In genomic region chr5:78773655-78774054, GRCh38 we compare ENCODE assay signal across 25 cellular contexts.
"Had no signal": no experiment of that assay in that cellular context is flagged by ENCODE, and none has a peak within 500 bp of the region (broad histone marks: within the 10 kb centered on the region; RNA-seq: fewer than 3 reads in every experiment).

No MANE protein-coding gene starts in this region.

- H3K9ac ChIP-seq: parathyroid adenoma had no signal

- H3K4me1 ChIP-seq: colonic mucosa, parathyroid adenoma, prostate gland, testis, tibial nerve, upper lobe of right lung had no signal

- ATAC-seq: heart left ventricle; left colon; left ventricle myocardium superior; mucosa of descending colon; naive thymus-derived CD8-positive, alpha-beta T cell; sciatic nerve; stimulated activated memory B cell treated with anti-CD40 and anti-IgM and Interleukin-4, amounts not matched to agents 10 μg/mL and 1 μg/mL and 100 μg/mL, for 72 hours; stimulated activated naive CD8-positive, alpha-beta T cell treated with anti-CD3 and anti-CD28 coated beads, Interleukin-15, amount 100 ng/mL, for 72 hours; upper lobe of right lung had no signal

- FAIRE-seq: frontal cortex had no signal

- H3K4me3 ChIP-seq: colonic mucosa, heart left ventricle, lung, mucosa of descending colon, prostate gland, spleen, testis, tibial nerve, upper lobe of right lung, vagina had no signal

- H3K27ac ChIP-seq: colonic mucosa, heart left ventricle, parathyroid adenoma, prostate gland, spleen, testis, tibial nerve, upper lobe of right lung, vagina had no signal

- H3K4me3 Mint-ChIP-seq: naive thymus-derived CD8-positive, alpha-beta T cell; stimulated activated memory B cell treated with anti-CD40 and anti-IgM and Interleukin-4, amounts not matched to agents 10 μg/mL and 1 μg/mL and 100 μg/mL, for 72 hours; stimulated activated naive CD8-positive, alpha-beta T cell treated with anti-CD3 and anti-CD28 coated beads, Interleukin-15, amount 100 ng/mL, for 72 hours had no signal

- H3K9me3 ChIP-seq: colonic mucosa, mucosa of descending colon, prostate gland, testis, tibial nerve, upper lobe of right lung, vagina had no signal

- H2AFZ ChIP-seq: parathyroid adenoma had no signal

- H3K79me2 ChIP-seq: parathyroid adenoma had no signal

- H3K27ac Mint-ChIP-seq: stimulated activated memory B cell treated with anti-CD40 and anti-IgM and Interleukin-4, amounts not matched to agents 10 μg/mL and 1 μg/mL and 100 μg/mL, for 72 hours; stimulated activated naive CD8-positive, alpha-beta T cell treated with anti-CD3 and anti-CD28 coated beads, Interleukin-15, amount 100 ng/mL, for 72 hours had no signal

- H3K27me3 ChIP-seq: colonic mucosa, heart left ventricle, spleen, testis, tibial nerve, upper lobe of right lung, vagina had no signal

- H3K27me3 Mint-ChIP-seq: naive thymus-derived CD8-positive, alpha-beta T cell; stimulated activated memory B cell treated with anti-CD40 and anti-IgM and Interleukin-4, amounts not matched to agents 10 μg/mL and 1 μg/mL and 100 μg/mL, for 72 hours; stimulated activated naive CD8-positive, alpha-beta T cell treated with anti-CD3 and anti-CD28 coated beads, Interleukin-15, amount 100 ng/mL, for 72 hours had no signal

- H3K36me3 ChIP-seq: colonic mucosa, heart left ventricle, prostate gland, tibial nerve, upper lobe of right lung, vagina had no signal

- H3K9me3 Mint-ChIP-seq: naive thymus-derived CD8-positive, alpha-beta T cell; stimulated activated memory B cell treated with anti-CD40 and anti-IgM and Interleukin-4, amounts not matched to agents 10 μg/mL and 1 μg/mL and 100 μg/mL, for 72 hours; stimulated activated naive CD8-positive, alpha-beta T cell treated with anti-CD3 and anti-CD28 coated beads, Interleukin-15, amount 100 ng/mL, for 72 hours had no signal

- DNase-seq: colonic mucosa; dermis blood vessel endothelial cell; effector CD4-positive, alpha-beta T cell; heart left ventricle; hippocampal formation; left colon; left ventricle myocardium superior; mesendoderm; mucosa of descending colon; naive thymus-derived CD8-positive, alpha-beta T cell; spleen; stimulated activated CD4-positive, alpha-beta T cell treated with anti-CD3 and anti-CD28 coated beads, Interleukin-15, amount 100 ng/mL, for 24 hours; stimulated activated CD4-positive, alpha-beta T cell treated with anti-CD3 and anti-CD28 coated beads, Interleukin-1b, Interleukin-23, amount 100 ng/mL, for 48 hours; stimulated activated CD4-positive, alpha-beta T cell treated with anti-CD3 and anti-CD28 coated beads, Interleukin-4, amount 100 ng/mL, for 24 hours; stimulated activated naive CD8-positive, alpha-beta T cell treated with anti-CD3 and anti-CD28 coated beads, Interleukin-15, amount 100 ng/mL, for 72 hours; testis; upper lobe of right lung had no signal
